In the genomic region with DNA sequence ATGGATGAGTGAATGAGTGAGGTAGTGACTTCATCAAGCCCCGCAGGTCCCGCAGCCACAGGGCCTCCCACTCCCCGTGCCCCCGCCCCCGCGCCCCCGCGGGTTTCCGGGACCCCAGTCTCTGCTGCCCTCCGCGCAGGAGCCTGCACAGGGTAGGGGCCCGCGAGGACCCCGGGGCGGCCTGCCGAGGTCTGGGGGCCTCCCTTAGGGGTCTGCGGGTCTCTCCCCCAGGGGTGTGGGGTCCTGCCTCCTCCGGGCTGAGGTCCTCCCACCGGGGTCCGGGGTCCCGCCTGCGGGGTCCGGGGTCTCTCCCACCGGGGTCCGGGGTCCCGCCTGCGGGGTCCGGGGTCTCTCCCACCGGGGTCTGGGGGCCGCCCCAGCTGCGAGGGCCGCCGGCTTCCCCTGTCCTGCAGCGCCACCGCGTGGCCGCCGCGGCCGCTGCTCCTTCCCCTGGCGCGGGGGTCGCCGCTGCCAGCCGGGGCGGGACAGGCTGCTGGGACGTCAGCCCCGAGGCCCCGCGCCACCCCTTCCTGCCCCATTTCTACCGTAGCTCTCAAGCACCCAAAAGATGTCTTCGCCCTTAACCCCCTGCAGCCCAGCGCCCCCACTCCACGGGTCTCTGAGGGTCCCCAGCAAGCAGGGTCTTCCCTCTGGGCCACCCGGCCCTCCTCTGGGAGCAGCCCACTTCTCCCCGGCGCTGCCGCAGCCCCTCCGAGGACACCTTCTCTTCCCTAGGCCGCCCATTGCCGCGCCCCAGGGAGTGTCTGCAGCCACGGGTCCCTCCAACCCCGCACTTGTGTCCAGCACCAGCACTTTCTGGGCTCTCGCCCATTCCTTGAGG, we compare ENCODE assay signal across 8 cellular contexts. TPM values are rescaled to one million over a fixed set of nuclear protein-coding genes. Genes with fewer than 3 reads are reported as not detected.
DNase-seq lines count a peak whose midpoint lies in the region; ATAC-seq and TF ChIP-seq lines count a peak whose summit lies in the region.

No MANE protein-coding gene starts in this region.

- H3K4me1 Mint-ChIP-seq in CD14-positive monocyte = peaks cover 6% of the 10 kb centered on the region

- no peaks in the 10 kb centered on the region for H3K36me3 Mint-ChIP-seq in CD14-positive monocyte

- TF ChIP-seq CTCF in CD14-positive monocyte (IDR thresholded peaks at IDR 0.05) (peak; percentile 99), right atrium auricular region (IDR thresholded peaks at IDR 0.05) (peak; percentile 90 to 99)

- peaks cover 2 to 15% (median 12%) of the 10 kb centered on the region in 3 donors for H3K27me3 Mint-ChIP-seq in CD14-positive monocyte (ENCODE audit: low read depth in 3 of 3)

- intact Hi-C loops in CD14-positive monocyte (cut with micrococcal nuclease) = loop anchor here (2.0 to 10.0 kb wide), 3 partner anchors 116 to 554 kb away; no protein-coding TSS in a partner anchor

- H3K9me3 ChIP-seq in right atrium auricular region = no peaks in the 10 kb centered on the region

- peak overlapping the region in 1 of 7 donors; percentile 53 for H3K27ac Mint-ChIP-seq in CD14-positive monocyte

- no peaks in the 10 kb centered on the region for H3K27me3 ChIP-seq in right atrium auricular region

- H3K9me3 Mint-ChIP-seq in CD14-positive monocyte = peaks cover 0 to 6% (median 0%) of the 10 kb centered on the region in 7 donors

- DNase-seq in CD14-positive monocyte (ENCODE audit: low spot score) (no peak), HuH-7 (ENCODE audit: low spot score) (peak; percentile 83), right atrium auricular region (ENCODE audit: low spot score) (no peak), DMS153 (lab: John Stamatoyannopoulos, UW) (no peak)
- peak; percentile 59 to 71 for DNase-seq in activated T-cell treated with anti-CD3 and anti-CD28 coated beads, Interleukin-2, amount 50 U/mL, for 48 hours
- DNase-seq in stimulated activated CD4-positive, alpha-beta T cell treated with anti-CD3 and anti-CD28 coated beads, Interleukin-2, amount 100 ng/mL, for 24 hours = peak; percentile 50 to 56

- H3K27ac ChIP-seq in right atrium auricular region = no peak overlapping the region

- no peaks in the 10 kb centered on the region for H3K36me3 ChIP-seq in right atrium auricular region

- ATAC-seq in GM21619 (IDR thresholded peaks at IDR 0.05; ENCODE audit: unreplicated experiment) = no peak
- no peak for ATAC-seq in HG03025 (IDR thresholded peaks at IDR 0.05; ENCODE audit: low FRiP score, unreplicated experiment)

- peak overlapping the region in 1 of 2 donors; percentile 72 for H3K4me3 Mint-ChIP-seq in CD14-positive monocyte

- peak overlapping the region in 1 of 2 donors; percentile 13 for H3K4me3 ChIP-seq in right atrium auricular region

- peaks cover 0 to 20% of the 10 kb centered on the region in 2 donors for H3K4me1 ChIP-seq in right atrium auricular region

RNA-seq across cellular contexts. Expression of gene CHMP6, which starts 10.4 kb away (rescaled TPM):
- 10 to 100 TPM; 44.1 to 44.8 TPM for polyA plus RNA-seq in CD14-positive monocyte
- 10 to 100 TPM; 12.9 to 17.5 TPM for total RNA-seq in right atrium auricular region

RNA-seq across cellular contexts. Expression of gene BAIAP2, which starts 53.7 kb away (rescaled TPM):
- polyA plus RNA-seq in CD14-positive monocyte = 10 to 100 TPM in 1 of 2 donors, 1 to 10 TPM in 1; 8.6 to 11.2 TPM
- 10 to 100 TPM; 27.9 to 36.5 TPM for total RNA-seq in right atrium auricular region

Comparison
In these comparisons a context has a peak if more than half of its experiments do, and no peak if none do; other contexts are left out.
1. DNase-seq: peak in HuH-7 (single experiment), activated T-cell treated with anti-CD3 and anti-CD28 coated beads, Interleukin-2, amount 50 U/mL, for 48 hours (2 of 2) and stimulated activated CD4-positive, alpha-beta T cell treated with anti-CD3 and anti-CD28 coated beads, Interleukin-2, amount 100 ng/mL, for 24 hours (2 of 2); none in CD14-positive monocyte (single experiment), right atrium auricular region (single experiment) and DMS153 (single experiment).